ENCODE assay signal across 8 cellular contexts in the genomic region with DNA sequence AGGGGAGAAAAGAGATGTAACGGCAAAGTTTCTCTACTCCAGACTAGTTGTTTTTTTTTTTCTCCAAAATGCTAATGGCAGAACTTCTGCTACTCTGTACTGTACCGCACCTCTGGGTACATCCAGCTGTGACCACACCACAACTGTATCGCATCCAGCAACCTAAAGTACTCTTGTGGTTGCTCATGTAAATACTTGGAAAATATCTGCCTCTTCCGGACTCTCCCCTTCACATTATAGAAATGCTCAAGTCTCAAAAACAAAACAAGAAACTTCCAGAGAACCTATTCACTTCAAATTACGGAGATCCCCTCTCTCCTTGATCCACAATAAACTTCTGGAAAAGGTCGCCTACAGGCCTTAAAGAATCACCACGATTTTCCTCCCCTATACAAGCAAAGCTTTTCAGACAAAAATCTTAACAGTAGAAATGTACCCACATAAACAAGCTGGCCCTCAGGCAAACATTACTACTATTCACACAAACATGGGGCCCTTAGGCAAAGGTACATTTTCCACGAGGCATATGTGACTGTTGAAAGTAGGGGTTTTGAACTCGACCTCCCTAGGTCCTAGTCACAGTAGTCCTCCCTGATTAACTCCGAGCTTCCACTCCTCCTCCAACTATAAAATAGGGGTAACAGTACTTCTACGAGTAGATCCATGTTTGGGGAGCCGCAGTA.
DNase-seq lines count a peak whose midpoint lies in the region; ATAC-seq and TF ChIP-seq lines count a peak whose summit lies in the region.

No MANE protein-coding gene starts in this region.

- peak overlapping the region; percentile 71 for H3K9ac ChIP-seq in skeletal muscle satellite cell (ENCODE audit: low read depth, low read length)

- no peaks in the 10 kb centered on the region for H3K9me3 ChIP-seq in skeletal muscle satellite cell (replicated peaks; ENCODE audit: low read length)

- peaks cover 34% of the 10 kb centered on the region for H3K4me1 ChIP-seq in skeletal muscle satellite cell (ENCODE audit: control insufficient read depth, insufficient read depth, low read length)

- peak overlapping the region; percentile 85 for H3K4me3 Mint-ChIP-seq in WTC11

- ATAC-seq in WTC11, result no peak
- no peak for ATAC-seq in HG02759 (IDR thresholded peaks at IDR 0.05; ENCODE audit: unreplicated experiment)
- ATAC-seq in HG03565 (IDR thresholded peaks at IDR 0.05; ENCODE audit: unreplicated experiment), result no peak

- H3K4me1 Mint-ChIP-seq in WTC11, result peaks cover 34% of the 10 kb centered on the region

- H3K27me3 ChIP-seq in skeletal muscle satellite cell (ENCODE audit: control insufficient read depth, insufficient read depth, low read length), result no peaks in the 10 kb centered on the region

- POLR2A ChIA-PET in WTC11 (lab: Charles Lee), result interaction anchor here (0.6 kb wide), 1 partner anchor 259 kb away, joined by 3 read pairs; no protein-coding TSS in a partner anchor

- H3K36me3 Mint-ChIP-seq in WTC11, result no peaks in the 10 kb centered on the region; the same call in 1 of the 2 replicates

- H3K36me3 ChIP-seq in skeletal muscle satellite cell (ENCODE audit: insufficient read depth, low read length), result peaks cover 22% of the 10 kb centered on the region

- DNase-seq in GM12865 (ENCODE audit: low read depth) (no peak), WTC11 (ENCODE audit: low spot score) (no peak), fibroblast of villous mesenchyme (ENCODE audit: low read depth) (peak; percentile 67), D341Med (ENCODE audit: low spot score) (no peak), NCI-H69 (lab: John Stamatoyannopoulos, UW) (no peak)

- CTCF ChIA-PET in WTC11 (lab: Charles Lee), result interaction anchor here (0.6 kb wide), 1 partner anchor 26 kb away, joined by 3 read pairs; no protein-coding TSS in a partner anchor

- TF ChIP-seq CTCF in GM12865 (IDR thresholded peaks at IDR 0.05; ENCODE audit: insufficient read depth, low read depth, low read length, missing control alignments), result no peak
- TF ChIP-seq CTCF in WTC11 (IDR thresholded peaks at IDR 0.05), result no peak
- no peak for TF ChIP-seq CTCF in fibroblast of villous mesenchyme (IDR thresholded peaks at IDR 0.05; ENCODE audit: insufficient read depth, low read depth, low read length)

- H3K4me3 ChIP-seq in GM12865 (ENCODE audit: low read depth, low read length) (peak overlapping the region; percentile 40; the same call in 1 of the 2 replicates), fibroblast of villous mesenchyme (ENCODE audit: low read depth, low read length) (peak overlapping the region; percentile 58), skeletal muscle satellite cell (ENCODE audit: low read length) (peak overlapping the region; percentile 69)

- H3K4me2 ChIP-seq in skeletal muscle satellite cell (ENCODE audit: low read length), result peak overlapping the region; percentile 84

- H3K27me3 Mint-ChIP-seq in WTC11 (ENCODE audit: low read depth), result peaks cover 12% of the 10 kb centered on the region

- 0 out of 2 replicates have a peak overlapping the region, but pooled peaks have one; percentile 60 for H3K27ac Mint-ChIP-seq in WTC11

- no peaks in the 10 kb centered on the region for H3K9me3 Mint-ChIP-seq in WTC11

TF ChIP-seq in WTC11, 78 proteins besides CTCF, POLR2A, EP300 and RAD21:
- TF ChIP-seq, protein P1, sequence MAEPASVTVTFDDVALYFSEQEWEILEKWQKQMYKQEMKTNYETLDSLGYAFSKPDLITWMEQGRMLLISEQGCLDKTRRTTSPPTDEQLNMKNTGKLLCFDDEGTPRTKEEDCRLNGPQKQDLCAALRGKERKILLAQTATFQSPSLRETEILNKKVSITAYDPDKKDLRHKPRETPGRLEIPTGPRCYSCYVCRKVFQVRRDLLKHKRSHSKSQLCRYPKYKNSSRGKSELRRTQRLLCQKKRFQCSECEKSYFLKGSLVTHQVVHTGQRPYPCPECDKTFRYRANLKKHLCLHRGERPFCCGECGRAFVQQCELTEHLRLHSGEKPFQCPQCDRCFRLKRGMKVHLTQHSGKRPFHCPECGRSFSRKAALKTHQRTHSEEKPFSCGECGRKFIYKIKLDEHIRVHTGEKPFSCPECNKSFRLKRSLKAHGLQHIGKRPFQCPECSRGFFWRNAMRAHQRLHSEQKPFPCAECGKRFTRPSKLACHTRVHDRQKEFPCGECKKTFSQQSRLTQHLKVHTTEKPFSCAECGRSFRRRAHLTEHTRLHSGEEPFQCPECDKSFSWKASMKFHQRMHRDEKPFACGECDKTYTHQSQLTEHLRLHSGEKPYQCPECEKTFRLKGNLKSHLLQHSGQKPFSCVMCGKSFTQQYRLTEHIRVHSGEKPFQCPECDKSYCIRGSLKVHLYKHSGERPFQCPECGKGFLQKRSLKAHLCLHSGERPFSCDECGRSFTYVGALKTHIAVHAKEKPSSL (CRISPR knock-in tag; conservative IDR thresholded peaks at IDR 0.05), result no peak
- no peak for TF ChIP-seq SMAD3 (CRISPR knock-in tag; IDR thresholded peaks at IDR 0.05; ENCODE audit: borderline replicate concordance)
- no peak for TF ChIP-seq RELA (CRISPR knock-in tag; IDR thresholded peaks at IDR 0.05; ENCODE audit: borderline replicate concordance)
- TF ChIP-seq MXD4 (CRISPR knock-in tag; IDR thresholded peaks at IDR 0.05; ENCODE audit: borderline replicate concordance), result no peak
- no peak for TF ChIP-seq ZNF317 (CRISPR knock-in tag; IDR thresholded peaks at IDR 0.05; ENCODE audit: borderline replicate concordance, low read depth)
- TF ChIP-seq TCF7 (CRISPR knock-in tag; IDR thresholded peaks at IDR 0.05; ENCODE audit: low read depth), result no peak
- TF ChIP-seq SP1 (CRISPR knock-in tag; conservative IDR thresholded peaks at IDR 0.05), result no peak
- TF ChIP-seq ZNF532 (CRISPR knock-in tag; IDR thresholded peaks at IDR 0.05; ENCODE audit: borderline replicate concordance), result no peak
- TF ChIP-seq MYBL2 (CRISPR knock-in tag; IDR thresholded peaks at IDR 0.05), result no peak
